Comparison of ENCODE assay signal across 11 cellular contexts in genomic region chr12:93302331-93303229, GRCh38.
DNase-seq lines count a peak whose midpoint lies in the region; ATAC-seq and TF ChIP-seq lines count a peak whose summit lies in the region.
"Had no signal": no experiment of that assay in that cellular context is flagged by ENCODE, and none has a peak within 500 bp of the region (broad histone marks: within the 10 kb centered on the region; RNA-seq: fewer than 3 reads in every experiment).

No MANE protein-coding gene starts in this region.

- TF ChIP-seq CTCF in tibial artery (IDR thresholded peaks at IDR 0.05) = no peak

- H2BK120ac ChIP-seq in mesenchymal stem cell (ENCODE audit: low read depth, low read length) (no peak overlapping the region), mesendoderm (ENCODE audit: low read depth, low read length) (no peak overlapping the region)

- H4K8ac ChIP-seq in mesenchymal stem cell (ENCODE audit: low read length) (no peak overlapping the region), mesendoderm (ENCODE audit: low read depth, low read length) (no peak overlapping the region)

- H4K91ac ChIP-seq in mesenchymal stem cell (ENCODE audit: low read length) = no peak overlapping the region

- H3K27ac ChIP-seq in mesenchymal stem cell (ENCODE audit: low read length, poor library complexity, severe bottlenecking) (peak overlapping the region; percentile 78), tibial artery (peak overlapping the region; percentile 70 to 72), mesendoderm (ENCODE audit: low read depth, low read length) (no peak overlapping the region)

- H3K23ac ChIP-seq in mesenchymal stem cell (ENCODE audit: low read length in 2 of 2) (no peak overlapping the region), mesendoderm (ENCODE audit: low read length) (no peak overlapping the region)

- no peak overlapping the region for H2BK15ac ChIP-seq in mesenchymal stem cell (ENCODE audit: low read depth, poor library complexity, severe bottlenecking)
- H2BK15ac ChIP-seq in mesendoderm (replicated peaks; ENCODE audit: low read depth) = no peak overlapping the region

- no peaks in the 10 kb centered on the region for H3K9me3 ChIP-seq in mesenchymal stem cell (ENCODE audit: control insufficient read depth, low read length)
- H3K9me3 ChIP-seq in tibial artery = peaks cover 0 to 11% (median 0%) of the 10 kb centered on the region in 3 donors

- no peak overlapping the region for H3K4ac ChIP-seq in mesenchymal stem cell (ENCODE audit: low read depth in 1 of 2, low read length in 2 of 2)
- no peak overlapping the region for H3K4ac ChIP-seq in mesendoderm (ENCODE audit: low read depth, low read length)

- 81% methylated on average over 3 of the region's 5 CpGs for WGBS in mesenchymal stem cell
- WGBS in mesendoderm (ENCODE audit: extremely low coverage, insufficient coverage, low lambda C conversion rate) = no CpG with 5 or more reads among the region's 5 CpGs

- H2AFZ ChIP-seq in mesenchymal stem cell (ENCODE audit: low read depth, low read length) = no peak overlapping the region

- H4K5ac ChIP-seq in mesendoderm (ENCODE audit: low read length) = no peak overlapping the region

- intact Hi-C loops in tibial artery (cut with DNase I; ENCODE audit: low total_unique reads) = loop anchor here (2.0 kb wide), 1 partner anchor 74 kb away; the partner anchor contains the start of gene NUDT4

- H3K18ac ChIP-seq in mesenchymal stem cell (ENCODE audit: low read depth in 1 of 2, low read length in 2 of 2) = no peak overlapping the region
- no peak overlapping the region for H3K18ac ChIP-seq in mesendoderm (ENCODE audit: low read length)

- ATAC-seq in HG03442 (IDR thresholded peaks at IDR 0.05; ENCODE audit: unreplicated experiment) = no peak

- no peaks in the 10 kb centered on the region for H3K27me3 ChIP-seq in mesenchymal stem cell (ENCODE audit: control insufficient read depth in 1 of 2, insufficient read depth in 1 of 2, low read length in 2 of 2)
- no peaks in the 10 kb centered on the region for H3K27me3 ChIP-seq in tibial artery
- no peaks in the 10 kb centered on the region for H3K27me3 ChIP-seq in mesendoderm (ENCODE audit: insufficient read depth, low read length, poor library complexity)

- H3K36me3 ChIP-seq in mesenchymal stem cell (ENCODE audit: control insufficient read depth in 1 of 2, insufficient read depth in 2 of 2, low read depth in 1 of 2, low read length in 2 of 2) = no peaks in the 10 kb centered on the region
- H3K36me3 ChIP-seq in tibial artery = no peaks in the 10 kb centered on the region
- no peaks in the 10 kb centered on the region for H3K36me3 ChIP-seq in mesendoderm (ENCODE audit: control insufficient read depth, insufficient read depth, low read length)

- no peaks in the 10 kb centered on the region for H3K79me2 ChIP-seq in mesendoderm (ENCODE audit: control insufficient read depth, insufficient read depth, low read length)

- H3K56ac ChIP-seq in mesendoderm (ENCODE audit: low read length) = no peak overlapping the region

- no peak overlapping the region for H2BK5ac ChIP-seq in mesenchymal stem cell (ENCODE audit: low read depth, low read length, poor library complexity, severe bottlenecking)
- no peak overlapping the region for H2BK5ac ChIP-seq in mesendoderm (ENCODE audit: low read length)

- H3K9ac ChIP-seq in mesenchymal stem cell (ENCODE audit: low read length) (peak overlapping the region; percentile 78), mesendoderm (ENCODE audit: low read length) (no peak overlapping the region)

- no peak overlapping the region for H3K4me3 ChIP-seq in mesenchymal stem cell (ENCODE audit: insufficient read depth in 1 of 2, low read depth in 1 of 2, low read length in 2 of 2)
- no peak overlapping the region for H3K4me3 ChIP-seq in tibial artery
- H3K4me3 ChIP-seq in mesendoderm (ENCODE audit: low read length) = no peak overlapping the region

- no peak overlapping the region for H3K14ac ChIP-seq in mesenchymal stem cell (ENCODE audit: low read length in 2 of 2)

- H2BK12ac ChIP-seq in mesenchymal stem cell (ENCODE audit: low read length in 2 of 2) = no peak overlapping the region

- H2AK5ac ChIP-seq in mesenchymal stem cell (ENCODE audit: low read length, severe bottlenecking) (no peak overlapping the region), mesendoderm (ENCODE audit: low read length) (no peak overlapping the region)

- H3K79me1 ChIP-seq in mesenchymal stem cell (replicated peaks; ENCODE audit: low read length, poor library complexity, severe bottlenecking) (no peaks in the 10 kb centered on the region), mesendoderm (ENCODE audit: low read length) (no peaks in the 10 kb centered on the region)

- peak; percentile 83 for DNase-seq in M059J (ENCODE audit: low read depth)
- DNase-seq in dermis blood vessel endothelial cell = peak; percentile 70
- peak; percentile 35 for DNase-seq in mesenchymal stem cell
- peak in 1 of 2 donors; percentile 42 for DNase-seq in tibial artery
- no peak for DNase-seq in mesendoderm
- no peak for DNase-seq in NCI-H1105 (lab: John Stamatoyannopoulos, UW)
- no peak for DNase-seq in putamen (ENCODE audit: low spot score)
- DNase-seq: cerebellar nuclear complex, NCI-H1105 treated with DMSO at 0.1 percent for 48 hours, SHP77 treated with DMSO at 0.1 percent for 48 hours had no signal

- H3K4me2 ChIP-seq in mesenchymal stem cell (ENCODE audit: low read length, poor library complexity, severe bottlenecking) (no peak overlapping the region), mesendoderm (ENCODE audit: low read length) (no peak overlapping the region)

- no peaks in the 10 kb centered on the region for H3K4me1 ChIP-seq in mesenchymal stem cell (ENCODE audit: control insufficient read depth, insufficient read depth, low read depth, low read length)
- peaks cover 0 to 48% (median 18%) of the 10 kb centered on the region in 4 donors for H3K4me1 ChIP-seq in tibial artery
- peaks cover 2% of the 10 kb centered on the region for H3K4me1 ChIP-seq in mesendoderm (ENCODE audit: control insufficient read depth, low read depth, low read length)

Comparison
In these comparisons a context has a peak if more than half of its experiments do, and no peak if none do; other contexts are left out.
1. DNase-seq: peak in M059J (single experiment), dermis blood vessel endothelial cell (single experiment) and mesenchymal stem cell (single experiment); none in mesendoderm (single experiment), NCI-H1105 (single experiment) and putamen (single experiment).